Comparison of ENCODE assay signal across 14 cellular contexts in genomic region chr2:134027980-134028379, GRCh38.
DNase-seq lines count a peak whose midpoint lies in the region; ATAC-seq, FAIRE-seq and TF ChIP-seq lines count a peak whose summit lies in the region.
"Had no signal": no experiment of that assay in that cellular context is flagged by ENCODE, and none has a peak within 500 bp of the region (broad histone marks: within the 10 kb centered on the region; RNA-seq: fewer than 3 reads in every experiment).

No MANE protein-coding gene starts in this region.

- H3K9me3 Mint-ChIP-seq in stimulated activated naive CD8-positive, alpha-beta T cell treated with anti-CD3 and anti-CD28 coated beads, Interleukin-15, amount 100 ng/mL, for 72 hours: no peaks in the 10 kb centered on the region

- 5 to 12% methylated on average over 21 of the region's 21 CpGs for WGBS in pancreas, 2 donors

- no peak for FAIRE-seq in pancreas (lab: Jason Lieb, UNC)
- FAIRE-seq: A204.1 had no signal

- H3K4me3 ChIP-seq in pancreas: peak overlapping the region in 1 of 4 donors; percentile 30
- H3K4me3 ChIP-seq: SK-N-MC had no signal

- H3K27me3 ChIP-seq in pancreas: no peaks in the 10 kb centered on the region

- no peak for DNase-seq in stimulated activated naive CD8-positive, alpha-beta T cell treated with anti-CD3 and anti-CD28 coated beads, Interleukin-15, amount 100 ng/mL, for 72 hours
- DNase-seq in stimulated activated naive CD8-positive, alpha-beta T cell treated with anti-CD3 and anti-CD28 coated beads, Interleukin-15, Interleukin-2, amounts not matched to agents 100 U/mL and 50 U/mL, for 24 hours: no peak
- DNase-seq in left ventricle myocardium superior: peak; percentile 46
- DNase-seq in pancreas: peak in 3 of 6 donors; percentile 32 to 68 (median 57)
- no peak for DNase-seq in medulla oblongata (ENCODE audit: extremely low spot score)
- no peak for DNase-seq in activated CD4-positive, CD25-positive, alpha-beta regulatory T cell (lab: John Stamatoyannopoulos, UW)
- DNase-seq in ureter (ENCODE audit: low spot score): no peak
- DNase-seq: activated CD8-positive, alpha-beta memory T cell treated with anti-CD3 and anti-CD28 coated beads for 24 hours; activated effector memory CD4-positive, alpha-beta T cell treated with anti-CD3 and anti-CD28 coated beads, Interleukin-2, amount 50 U/mL, for 16 hours; posterior cingulate gyrus had no signal

- no peaks in the 10 kb centered on the region for H3K9me3 ChIP-seq in pancreas
- H3K9me3 ChIP-seq: tibial nerve had no signal

- H3K4me3 Mint-ChIP-seq in stimulated activated naive CD8-positive, alpha-beta T cell treated with anti-CD3 and anti-CD28 coated beads, Interleukin-15, amount 100 ng/mL, for 72 hours: no peak overlapping the region

- no peak for TF ChIP-seq CTCF in pancreas (IDR thresholded peaks at IDR 0.05)

- H3K27me3 Mint-ChIP-seq in stimulated activated naive CD8-positive, alpha-beta T cell treated with anti-CD3 and anti-CD28 coated beads, Interleukin-15, amount 100 ng/mL, for 72 hours: peaks cover 73% of the 10 kb centered on the region

- no peaks in the 10 kb centered on the region for H3K4me1 ChIP-seq in pancreas

- H3K4me1 Mint-ChIP-seq in stimulated activated naive CD8-positive, alpha-beta T cell treated with anti-CD3 and anti-CD28 coated beads, Interleukin-15, amount 100 ng/mL, for 72 hours: no peaks in the 10 kb centered on the region

- peak; percentile 12 for ATAC-seq in stimulated activated naive CD8-positive, alpha-beta T cell treated with anti-CD3 and anti-CD28 coated beads, Interleukin-15, amount 100 ng/mL, for 72 hours
- no peak for ATAC-seq in stimulated activated naive CD8-positive, alpha-beta T cell treated with anti-CD3 and anti-CD28 coated beads, Interleukin-15, Interleukin-2, amounts not matched to agents 100 U/mL and 50 U/mL, for 24 hours
- ATAC-seq in left ventricle myocardium superior: peak; percentile 64
- peak in 3 of 4 donors; percentile 46 to 71 (median 57) for ATAC-seq in pancreas
- no peak for ATAC-seq in HG02759 (IDR thresholded peaks at IDR 0.05; ENCODE audit: unreplicated experiment)

- H3K27ac ChIP-seq in pancreas: no peak overlapping the region
- H3K27ac ChIP-seq: SK-N-MC, tibial nerve had no signal

- no peaks in the 10 kb centered on the region for H3K36me3 ChIP-seq in pancreas
- H3K36me3 ChIP-seq: tibial nerve had no signal

- H3K27ac Mint-ChIP-seq in stimulated activated naive CD8-positive, alpha-beta T cell treated with anti-CD3 and anti-CD28 coated beads, Interleukin-15, amount 100 ng/mL, for 72 hours: no peak overlapping the region

- intact Hi-C loops in left ventricle myocardium superior (cut with micrococcal nuclease) (no loop called here), pancreas (cut with DNase I) (no loop called here)

Comparison
In these comparisons a context has a peak if more than half of its experiments do, and no peak if none do; other contexts are left out.
1. ATAC-seq: peak in stimulated activated naive CD8-positive, alpha-beta T cell treated with anti-CD3 and anti-CD28 coated beads, Interleukin-15, amount 100 ng/mL, for 72 hours (single experiment), left ventricle myocardium superior (single experiment) and pancreas (3 of 4); none in stimulated activated naive CD8-positive, alpha-beta T cell treated with anti-CD3 and anti-CD28 coated beads, Interleukin-15, Interleukin-2, amounts not matched to agents 100 U/mL and 50 U/mL, for 24 hours (single experiment) and HG02759 (single experiment).